22 cellular contexts compared by ENCODE assay signal in genomic region chr16:24085665-24086064, GRCh38.
"Had no signal": no experiment of that assay in that cellular context is flagged by ENCODE, and none has a peak within 500 bp of the region (broad histone marks: within the 10 kb centered on the region; RNA-seq: fewer than 3 reads in every experiment).

No MANE protein-coding gene starts in this region.

- ATAC-seq: activated CD8-positive, alpha-beta memory T cell treated with anti-CD3 and anti-CD28 coated beads, Interleukin-2, amount 10 ng/mL, durations not matched to agents 7 days and 5 days; gastrocnemius medialis; left lung; mucosa of descending colon; sciatic nerve had no signal

- H3K4me3 Mint-ChIP-seq: activated CD4-positive, alpha-beta memory T cell treated with anti-CD3 and anti-CD28 coated beads, Interleukin-2, amount 10 ng/mL, durations not matched to agents 7 days and 5 days; activated CD8-positive, alpha-beta memory T cell treated with anti-CD3 and anti-CD28 coated beads, Interleukin-2, amount 10 ng/mL, durations not matched to agents 7 days and 5 days; activated naive CD8-positive, alpha-beta T cell treated with anti-CD3 and anti-CD28 coated beads for 36 hours; naive B cell had no signal

- H3K27me3 Mint-ChIP-seq: activated CD4-positive, alpha-beta memory T cell treated with anti-CD3 and anti-CD28 coated beads, Interleukin-2, amount 10 ng/mL, durations not matched to agents 7 days and 5 days; activated CD8-positive, alpha-beta memory T cell treated with anti-CD3 and anti-CD28 coated beads, Interleukin-2, amount 10 ng/mL, durations not matched to agents 7 days and 5 days; activated naive CD8-positive, alpha-beta T cell treated with anti-CD3 and anti-CD28 coated beads for 36 hours; naive B cell had no signal

- H3K4me1 Mint-ChIP-seq: activated CD4-positive, alpha-beta memory T cell treated with anti-CD3 and anti-CD28 coated beads, Interleukin-2, amount 10 ng/mL, durations not matched to agents 7 days and 5 days had no signal

- H3K27ac Mint-ChIP-seq: activated CD4-positive, alpha-beta memory T cell treated with anti-CD3 and anti-CD28 coated beads, Interleukin-2, amount 10 ng/mL, durations not matched to agents 7 days and 5 days; activated CD8-positive, alpha-beta memory T cell treated with anti-CD3 and anti-CD28 coated beads, Interleukin-2, amount 10 ng/mL, durations not matched to agents 7 days and 5 days; activated naive CD8-positive, alpha-beta T cell treated with anti-CD3 and anti-CD28 coated beads for 36 hours had no signal

- DNase-seq: activated CD4-positive, alpha-beta memory T cell treated with anti-CD3 and anti-CD28 coated beads, Interleukin-2, amount 10 ng/mL, durations not matched to agents 7 days and 5 days; activated CD4-positive, alpha-beta T cell treated with anti-CD3 and anti-CD28 coated beads for 48 hours; activated CD4-positive, CD25-positive, alpha-beta regulatory T cell; activated CD8-positive, alpha-beta memory T cell treated with anti-CD3 and anti-CD28 coated beads, Interleukin-2, amount 10 ng/mL, durations not matched to agents 7 days and 5 days; activated naive CD4-positive, alpha-beta T cell; activated naive CD8-positive, alpha-beta T cell treated with anti-CD3 and anti-CD28 coated beads for 36 hours; amniotic stem cell; caudate nucleus; colonic mucosa; erythroblast; gastrocnemius medialis; head of caudate nucleus; kidney; left lung; mammary epithelial cell; mucosa of descending colon; naive B cell; stimulated activated CD4-positive, alpha-beta T cell treated with anti-CD3 and anti-CD28 coated beads, Interleukin-4, amount 100 ng/mL, for 1 hour; T-helper 1 cell; T-helper 9 cell; thyroid gland had no signal
